ENCODE assay signal across 8 cellular contexts in genomic region chr22:46150615-46151423, GRCh38. TPM values are rescaled to one million over a fixed set of nuclear protein-coding genes. Genes with fewer than 3 reads are reported as not detected.
DNase-seq lines count a peak whose midpoint lies in the region; ATAC-seq and TF ChIP-seq lines count a peak whose summit lies in the region.

No MANE protein-coding gene starts in this region.

- CTCF ChIA-PET in AG04450 (lab: Charles Lee), result no interaction called here

- peaks cover 41% of the 10 kb centered on the region for H3K27me3 ChIP-seq in AG04450 (ENCODE audit: control insufficient read depth, insufficient read depth, low read length)

- POLR2A ChIA-PET in AG04450 (lab: Yijun Ruan, JAX), result no interaction called here

- no peak for TF ChIP-seq CTCF in AG04450 (IDR thresholded peaks at IDR 0.05; ENCODE audit: low read depth, low read length)

- H3K27ac ChIP-seq in AG04450 (ENCODE audit: low read depth, low read length), result no peak overlapping the region

- H3K9me3 ChIP-seq in AG04450 (ENCODE audit: control insufficient read depth, insufficient read depth, low read length), result peaks cover 3% of the 10 kb centered on the region; the same call in 1 of the 2 replicates

- peak overlapping the region; percentile 81 for H3K4me3 ChIP-seq in AG04450 (ENCODE audit: low read depth, low read length)

- peak; percentile 23 for ATAC-seq in GM19351 (IDR thresholded peaks at IDR 0.05; ENCODE audit: unreplicated experiment)
- ATAC-seq in HG03521 (IDR thresholded peaks at IDR 0.05; ENCODE audit: unreplicated experiment), result peak; percentile 37

- no peak for DNase-seq in AG04450 (ENCODE audit: low read depth, low spot score)
- DNase-seq in activated CD4-positive, alpha-beta T cell treated with anti-CD3 and anti-CD28 coated beads for 24 hours (ENCODE audit: low read depth in 2 of 2), result peak; percentile 15 to 29
- DNase-seq in dedifferentiated amniotic fluid mesenchymal stem cell (ENCODE audit: extremely low spot score), result peak; percentile 14
- DNase-seq in medulla oblongata (ENCODE audit: extremely low spot score), result peak; percentile 21
- DNase-seq in stimulated activated CD8-positive, alpha-beta memory T cell treated with anti-CD3 and anti-CD28 coated beads, Interleukin-15, amount 100 ng/mL, for 48 hours (ENCODE audit: low read depth in 2 of 2), result peak; percentile 22 to 43
- no peak for DNase-seq in NCI-H446 treated with DMSO at 0.1 percent for 48 hours (lab: John Stamatoyannopoulos, UW)

RNA-seq across cellular contexts. Expression of gene PPARA, which starts 0.5 kb away (rescaled TPM):
- polyA plus RNA-seq in AG04450 (2011; rRNA removed), result 8.5 and 10.4 TPM in 2 replicates
- 11.5 and 14.1 TPM in 2 replicates for polyA minus RNA-seq in AG04450 (2011; rRNA and poly(A)+ RNA removed)

Comparison
In these comparisons a context has a peak if more than half of its experiments do, and no peak if none do; other contexts are left out.
1. DNase-seq: peak in activated CD4-positive, alpha-beta T cell treated with anti-CD3 and anti-CD28 coated beads for 24 hours (2 of 2), dedifferentiated amniotic fluid mesenchymal stem cell (single experiment), medulla oblongata (single experiment) and stimulated activated CD8-positive, alpha-beta memory T cell treated with anti-CD3 and anti-CD28 coated beads, Interleukin-15, amount 100 ng/mL, for 48 hours (2 of 2); none in AG04450 (single experiment) and NCI-H446 treated with DMSO at 0.1 percent for 48 hours (single experiment).